ENCODE assay signal across 8 cellular contexts in the genomic region with DNA sequence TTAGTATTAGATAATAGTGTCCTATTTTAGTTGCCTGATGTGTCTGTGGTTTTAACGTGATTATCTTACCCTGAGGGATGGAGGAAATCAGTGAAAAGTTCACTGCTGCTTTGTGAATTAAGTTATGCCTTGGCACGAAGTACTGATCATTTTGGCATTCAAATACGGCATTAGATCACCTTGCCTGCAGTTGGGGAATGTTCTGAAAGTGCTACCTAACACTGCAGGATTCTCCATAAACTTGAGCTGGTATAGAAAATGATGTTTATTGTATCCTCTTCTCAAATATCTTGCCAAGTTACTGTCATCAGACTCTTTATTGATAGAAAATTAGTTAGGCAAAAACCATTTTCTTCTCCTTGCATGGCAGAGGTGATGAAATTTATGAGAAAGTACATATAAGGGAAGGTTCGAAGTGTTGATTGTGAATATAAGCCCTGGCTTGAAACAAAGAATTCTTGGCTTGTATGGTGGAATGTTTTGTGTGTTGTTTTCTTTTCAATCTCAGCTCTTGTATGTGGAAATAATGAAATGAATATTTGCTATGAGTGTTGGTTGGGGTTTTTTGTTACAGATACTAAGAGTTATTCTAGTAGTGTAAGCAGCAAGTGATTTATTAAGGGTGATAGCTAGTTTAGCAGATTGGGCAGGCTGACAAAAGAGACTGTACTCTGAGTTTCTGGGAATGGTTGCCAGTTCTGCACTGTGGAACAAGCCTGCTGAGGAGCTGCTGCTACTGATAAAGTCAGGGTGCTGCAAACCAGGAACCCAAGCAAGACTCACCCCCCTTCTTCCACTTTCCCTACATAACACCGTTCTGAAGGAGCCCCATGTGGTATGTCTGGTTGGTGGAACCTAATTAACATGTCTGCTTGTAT. TPM values are rescaled to one million over a fixed set of nuclear protein-coding genes. Genes with fewer than 3 reads are reported as not detected.
DNase-seq lines count a peak whose midpoint lies in the region; ATAC-seq and TF ChIP-seq lines count a peak whose summit lies in the region.

No MANE protein-coding gene starts in this region.

- H3K4me3 ChIP-seq in RWPE2 (ENCODE audit: severe bottlenecking) (no peak overlapping the region), gastroesophageal sphincter (no peak overlapping the region), smooth muscle cell (no peak overlapping the region)

- WGBS in gastroesophageal sphincter (ENCODE audit: low coverage in 1 of 2), 2 donors: 1 to 9% methylated on average over 5 of the region's 5 CpGs
- 48% methylated on average over 5 of the region's 5 CpGs for WGBS in smooth muscle cell (ENCODE audit: low lambda C conversion rate)

- TF ChIP-seq EP300 in gastroesophageal sphincter (IDR thresholded peaks at IDR 0.05): no peak

- TF ChIP-seq CTCF in RWPE2 (IDR thresholded peaks at IDR 0.05; ENCODE audit: poor library complexity, severe bottlenecking) (no peak), gastroesophageal sphincter (IDR thresholded peaks at IDR 0.05) (no peak), smooth muscle cell (IDR thresholded peaks at IDR 0.05; ENCODE audit: borderline replicate concordance, insufficient read depth, poor library complexity, severe bottlenecking) (no peak)

- H3K9me3 ChIP-seq in RWPE2 (ENCODE audit: severe bottlenecking): no peaks in the 10 kb centered on the region
- no peaks in the 10 kb centered on the region for H3K9me3 ChIP-seq in gastroesophageal sphincter
- H3K9me3 ChIP-seq in smooth muscle cell (replicated peaks; ENCODE audit: low read depth): no peaks in the 10 kb centered on the region

- H3K79me2 ChIP-seq in smooth muscle cell (ENCODE audit: low read depth): peaks cover 100% of the 10 kb centered on the region

- peaks cover 12% of the 10 kb centered on the region for H3K36me3 ChIP-seq in RWPE2 (ENCODE audit: low read depth)
- H3K36me3 ChIP-seq in gastroesophageal sphincter: no peaks in the 10 kb centered on the region
- H3K36me3 ChIP-seq in smooth muscle cell (ENCODE audit: low read depth): no peaks in the 10 kb centered on the region

- peak overlapping the region; percentile 40 for H3K4me2 ChIP-seq in smooth muscle cell

- H3K27ac ChIP-seq in RWPE2 (ENCODE audit: poor library complexity, severe bottlenecking): peak overlapping the region; percentile 84
- H3K27ac ChIP-seq in gastroesophageal sphincter: peak overlapping the region; percentile 57 to 83 (median 76)
- peak overlapping the region; percentile 26 for H3K27ac ChIP-seq in smooth muscle cell (ENCODE audit: low read depth)

- peaks cover 100% of the 10 kb centered on the region for H4K20me1 ChIP-seq in smooth muscle cell (ENCODE audit: low read depth)

- DNase-seq in RWPE2 (ENCODE audit: low spot score) (no peak), smooth muscle cell (lab: John Stamatoyannopoulos, UW; ENCODE audit: unreplicated experiment) (no peak), NAMALWA (ENCODE audit: low spot score) (no peak), islet precursor cell (no peak), DMS153 treated with DMSO at 0.1 percent for 48 hours (lab: John Stamatoyannopoulos, UW; ENCODE audit: unreplicated experiment) (no peak)
- DNase-seq in effector CD4-positive, alpha-beta T cell: no peak

- TF ChIP-seq POLR2A in gastroesophageal sphincter (IDR thresholded peaks at IDR 0.05): no peak

- H3F3A ChIP-seq in smooth muscle cell (ENCODE audit: low read depth): peaks cover 8% of the 10 kb centered on the region

- no peaks in the 10 kb centered on the region for H3K27me3 ChIP-seq in RWPE2 (ENCODE audit: insufficient read depth, poor library complexity, severe bottlenecking)
- H3K27me3 ChIP-seq in gastroesophageal sphincter: no peaks in the 10 kb centered on the region
- no peaks in the 10 kb centered on the region for H3K27me3 ChIP-seq in smooth muscle cell (ENCODE audit: low read depth)

- H3K4me1 ChIP-seq in RWPE2 (ENCODE audit: insufficient read depth, poor library complexity, severe bottlenecking) (peaks cover 44% of the 10 kb centered on the region), gastroesophageal sphincter (peaks cover 0 to 52% (median 9%) of the 10 kb centered on the region in 3 donors), smooth muscle cell (ENCODE audit: low read depth) (peaks cover 15% of the 10 kb centered on the region)

- no peak overlapping the region for H3K9ac ChIP-seq in smooth muscle cell (ENCODE audit: low read depth)

- no peak overlapping the region for H2AFZ ChIP-seq in smooth muscle cell (ENCODE audit: low read depth)

- ATAC-seq in GM18517 (IDR thresholded peaks at IDR 0.05; ENCODE audit: unreplicated experiment) (peak; percentile 40), RWPE2 (ENCODE audit: low read depth) (peak; percentile 66), gastroesophageal sphincter (peak; percentile 85)

RNA-seq across cellular contexts. Expression of a gene that starts 35.3 kb away (rescaled TPM):
- 10 to 100 TPM; 23.6 to 61.0 (median 44.7) TPM for total RNA-seq in gastroesophageal sphincter
- 74.1 and 87.8 TPM in 2 replicates for total RNA-seq in smooth muscle cell
- polyA plus RNA-seq in smooth muscle cell: 74.1 and 90.8 TPM in 2 replicates

Comparison
In these comparisons a context has a peak if more than half of its experiments do, and no peak if none do; other contexts are left out.
1. H3K27ac ChIP-seq: peak in every context shown above with its lines; median percentile 84 in RWPE2; 76 in gastroesophageal sphincter; 26 in smooth muscle cell.